2 cellular contexts compared by ENCODE assay signal in genomic region chr14:56131004-56131864, GRCh38.
TF ChIP-seq lines count a peak whose summit lies in the region.

No MANE protein-coding gene starts in this region.

TF ChIP-seq in liver, 16 proteins besides CTCF, POLR2A, EP300 and RAD21 (continued from another document):
- TF ChIP-seq REST (IDR thresholded peaks at IDR 0.05) (no peak), HNF4G (IDR thresholded peaks at IDR 0.05) (no peak)

TF ChIP-seq in HepG2, 621 proteins besides CTCF, POLR2A, EP300 and RAD21 (continued from another document):
- TF ChIP-seq, protein P1, sequence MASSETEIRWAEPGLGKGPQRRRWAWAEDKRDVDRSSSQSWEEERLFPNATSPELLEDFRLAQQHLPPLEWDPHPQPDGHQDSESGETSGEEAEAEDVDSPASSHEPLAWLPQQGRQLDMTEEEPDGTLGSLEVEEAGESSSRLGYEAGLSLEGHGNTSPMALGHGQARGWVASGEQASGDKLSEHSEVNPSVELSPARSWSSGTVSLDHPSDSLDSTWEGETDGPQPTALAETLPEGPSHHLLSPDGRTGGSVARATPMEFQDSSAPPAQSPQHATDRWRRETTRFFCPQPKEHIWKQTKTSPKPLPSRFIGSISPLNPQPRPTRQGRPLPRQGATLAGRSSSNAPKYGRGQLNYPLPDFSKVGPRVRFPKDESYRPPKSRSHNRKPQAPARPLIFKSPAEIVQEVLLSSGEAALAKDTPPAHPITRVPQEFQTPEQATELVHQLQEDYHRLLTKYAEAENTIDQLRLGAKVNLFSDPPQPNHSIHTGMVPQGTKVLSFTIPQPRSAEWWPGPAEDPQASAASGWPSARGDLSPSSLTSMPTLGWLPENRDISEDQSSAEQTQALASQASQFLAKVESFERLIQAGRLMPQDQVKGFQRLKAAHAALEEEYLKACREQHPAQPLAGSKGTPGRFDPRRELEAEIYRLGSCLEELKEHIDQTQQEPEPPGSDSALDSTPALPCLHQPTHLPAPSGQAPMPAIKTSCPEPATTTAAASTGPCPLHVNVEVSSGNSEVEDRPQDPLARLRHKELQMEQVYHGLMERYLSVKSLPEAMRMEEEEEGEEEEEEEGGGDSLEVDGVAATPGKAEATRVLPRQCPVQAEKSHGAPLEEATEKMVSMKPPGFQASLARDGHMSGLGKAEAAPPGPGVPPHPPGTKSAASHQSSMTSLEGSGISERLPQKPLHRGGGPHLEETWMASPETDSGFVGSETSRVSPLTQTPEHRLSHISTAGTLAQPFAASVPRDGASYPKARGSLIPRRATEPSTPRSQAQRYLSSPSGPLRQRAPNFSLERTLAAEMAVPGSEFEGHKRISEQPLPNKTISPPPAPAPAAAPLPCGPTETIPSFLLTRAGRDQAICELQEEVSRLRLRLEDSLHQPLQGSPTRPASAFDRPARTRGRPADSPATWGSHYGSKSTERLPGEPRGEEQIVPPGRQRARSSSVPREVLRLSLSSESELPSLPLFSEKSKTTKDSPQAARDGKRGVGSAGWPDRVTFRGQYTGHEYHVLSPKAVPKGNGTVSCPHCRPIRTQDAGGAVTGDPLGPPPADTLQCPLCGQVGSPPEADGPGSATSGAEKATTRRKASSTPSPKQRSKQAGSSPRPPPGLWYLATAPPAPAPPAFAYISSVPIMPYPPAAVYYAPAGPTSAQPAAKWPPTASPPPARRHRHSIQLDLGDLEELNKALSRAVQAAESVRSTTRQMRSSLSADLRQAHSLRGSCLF (CRISPR knock-in tag; IDR thresholded peaks at IDR 0.05; ENCODE audit: borderline replicate concordance), result no peak
- TF ChIP-seq MLXIP (CRISPR knock-in tag; IDR thresholded peaks at IDR 0.05; ENCODE audit: borderline replicate concordance) (no peak), KAT7 (CRISPR knock-in tag; IDR thresholded peaks at IDR 0.05; ENCODE audit: borderline replicate concordance) (no peak), FOXC1 (CRISPR knock-in tag; IDR thresholded peaks at IDR 0.05; ENCODE audit: borderline replicate concordance) (no peak), GPBP1L1 (CRISPR knock-in tag; IDR thresholded peaks at IDR 0.05) (no peak), ZNF446 (CRISPR knock-in tag; IDR thresholded peaks at IDR 0.05) (no peak), ZFP36L2 (CRISPR knock-in tag; IDR thresholded peaks at IDR 0.05) (no peak), REPIN1 (CRISPR knock-in tag; IDR thresholded peaks at IDR 0.05; ENCODE audit: borderline replicate concordance, low read depth) (no peak)
- TF ChIP-seq, protein P2, sequence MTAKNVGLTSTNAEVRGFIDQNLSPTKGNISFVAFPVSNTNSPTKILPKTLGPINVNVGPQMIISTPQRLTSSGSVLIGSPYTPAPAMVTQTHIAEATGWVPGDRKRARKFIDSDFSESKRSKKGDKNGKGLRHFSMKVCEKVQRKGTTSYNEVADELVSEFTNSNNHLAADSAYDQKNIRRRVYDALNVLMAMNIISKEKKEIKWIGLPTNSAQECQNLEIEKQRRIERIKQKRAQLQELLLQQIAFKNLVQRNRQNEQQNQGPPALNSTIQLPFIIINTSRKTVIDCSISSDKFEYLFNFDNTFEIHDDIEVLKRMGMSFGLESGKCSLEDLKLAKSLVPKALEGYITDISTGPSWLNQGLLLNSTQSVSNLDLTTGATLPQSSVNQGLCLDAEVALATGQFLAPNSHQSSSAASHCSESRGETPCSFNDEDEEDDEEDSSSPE (CRISPR knock-in tag; IDR thresholded peaks at IDR 0.05), result no peak
- TF ChIP-seq, protein P3, sequence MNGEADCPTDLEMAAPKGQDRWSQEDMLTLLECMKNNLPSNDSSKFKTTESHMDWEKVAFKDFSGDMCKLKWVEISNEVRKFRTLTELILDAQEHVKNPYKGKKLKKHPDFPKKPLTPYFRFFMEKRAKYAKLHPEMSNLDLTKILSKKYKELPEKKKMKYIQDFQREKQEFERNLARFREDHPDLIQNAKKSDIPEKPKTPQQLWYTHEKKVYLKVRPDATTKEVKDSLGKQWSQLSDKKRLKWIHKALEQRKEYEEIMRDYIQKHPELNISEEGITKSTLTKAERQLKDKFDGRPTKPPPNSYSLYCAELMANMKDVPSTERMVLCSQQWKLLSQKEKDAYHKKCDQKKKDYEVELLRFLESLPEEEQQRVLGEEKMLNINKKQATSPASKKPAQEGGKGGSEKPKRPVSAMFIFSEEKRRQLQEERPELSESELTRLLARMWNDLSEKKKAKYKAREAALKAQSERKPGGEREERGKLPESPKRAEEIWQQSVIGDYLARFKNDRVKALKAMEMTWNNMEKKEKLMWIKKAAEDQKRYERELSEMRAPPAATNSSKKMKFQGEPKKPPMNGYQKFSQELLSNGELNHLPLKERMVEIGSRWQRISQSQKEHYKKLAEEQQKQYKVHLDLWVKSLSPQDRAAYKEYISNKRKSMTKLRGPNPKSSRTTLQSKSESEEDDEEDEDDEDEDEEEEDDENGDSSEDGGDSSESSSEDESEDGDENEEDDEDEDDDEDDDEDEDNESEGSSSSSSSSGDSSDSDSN (CRISPR knock-in tag; IDR thresholded peaks at IDR 0.05), result no peak
TF ChIP-seq in HepG2: peak in this region for 0.
